10 cellular contexts compared by ENCODE assay signal in the genomic region with DNA sequence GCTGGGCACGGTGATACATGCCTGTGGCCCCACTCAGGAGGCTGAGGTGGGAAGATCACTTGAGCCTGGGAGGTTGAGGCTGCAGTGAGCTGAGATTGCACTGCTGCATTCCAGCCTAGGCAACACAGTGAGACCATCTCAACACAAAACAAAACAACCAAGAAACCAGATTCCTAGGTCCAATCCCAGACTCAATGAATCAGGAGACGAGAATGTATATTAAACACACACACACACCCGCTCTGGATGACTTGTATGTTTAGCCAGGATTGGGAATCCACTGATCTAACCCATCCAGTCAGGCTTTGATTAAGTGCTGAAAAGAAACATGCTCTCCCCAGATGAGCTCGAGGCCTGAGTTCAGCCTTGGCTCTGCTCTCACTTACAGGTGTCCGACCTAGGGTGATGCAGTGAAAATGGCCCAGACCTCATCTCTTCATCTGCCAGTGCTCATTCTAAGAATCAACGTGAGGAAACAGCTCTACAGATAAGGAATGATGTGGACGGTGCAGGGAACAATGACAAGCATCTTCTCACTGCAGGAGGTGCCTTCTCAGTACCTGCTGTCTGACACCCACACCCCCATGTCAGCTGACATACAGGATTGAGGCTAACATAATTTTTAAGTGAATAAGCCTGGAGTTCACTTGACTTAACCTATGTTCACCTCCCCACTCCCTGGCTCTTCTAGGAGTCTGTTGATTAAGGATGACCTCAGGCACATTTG. TPM values are rescaled to one million over a fixed set of nuclear protein-coding genes. Genes with fewer than 3 reads are reported as not detected.
DNase-seq lines count a peak whose midpoint lies in the region; ATAC-seq and TF ChIP-seq lines count a peak whose summit lies in the region.
"Had no signal": no experiment of that assay in that cellular context is flagged by ENCODE, and none has a peak within 500 bp of the region (broad histone marks: within the 10 kb centered on the region; RNA-seq: fewer than 3 reads in every experiment).

No MANE protein-coding gene starts in this region.

- H3K27ac Mint-ChIP-seq in endodermal cell: peak overlapping the region; percentile 78
- H3K27ac Mint-ChIP-seq in neural progenitor cell: peak overlapping the region; percentile 60
- H3K27ac Mint-ChIP-seq in stimulated activated naive CD8-positive, alpha-beta T cell treated with anti-CD3 and anti-CD28 coated beads, Interleukin-15, amount 100 ng/mL, for 72 hours: no peak overlapping the region
- H3K27ac Mint-ChIP-seq: stimulated activated naive B cell treated with anti-CD40 and anti-IgM and Interleukin-4, amounts not matched to agents 10 μg/mL and 1 μg/mL and 100 μg/mL, for 72 hours had no signal

- 69 to 86% methylated on average over 1 to 7 of the region's 7 CpGs for WGBS in endodermal cell (ENCODE audit: insufficient coverage in 1 of 2, insufficient read length in 1 of 2), 2 experiments

- TF ChIP-seq POLR2A in Peyer's patch (IDR thresholded peaks at IDR 0.05) (no peak), gastrocnemius medialis (IDR thresholded peaks at IDR 0.05) (no peak)

- H3K27me3 Mint-ChIP-seq in endodermal cell (ENCODE audit: insufficient read depth) (no peaks in the 10 kb centered on the region), neural progenitor cell (ENCODE audit: insufficient read depth, low read depth) (no peaks in the 10 kb centered on the region)
- no peaks in the 10 kb centered on the region for H3K27me3 Mint-ChIP-seq in stimulated activated naive CD8-positive, alpha-beta T cell treated with anti-CD3 and anti-CD28 coated beads, Interleukin-15, amount 100 ng/mL, for 72 hours
- H3K27me3 Mint-ChIP-seq: CD4-positive, alpha-beta memory T cell; stimulated activated naive B cell treated with anti-CD40 and anti-IgM and Interleukin-4, amounts not matched to agents 10 μg/mL and 1 μg/mL and 100 μg/mL, for 72 hours had no signal

- in situ Hi-C loops in gastrocnemius medialis (cut with MboI; ENCODE audit: low sequenced_read_pairs in 4 of 4): no loop called here

- H3K79me2 ChIP-seq in MM.1S (ENCODE audit: low read length) (no peaks in the 10 kb centered on the region), neural progenitor cell (ENCODE audit: low read depth) (no peaks in the 10 kb centered on the region)

- H4K20me1 ChIP-seq in MM.1S (ENCODE audit: insufficient read depth, low read length) (no peaks in the 10 kb centered on the region), neural progenitor cell (ENCODE audit: low read depth) (no peaks in the 10 kb centered on the region)

- H2AFZ ChIP-seq in MM.1S (ENCODE audit: low read length) (0 out of 2 replicates have a peak overlapping the region, but pooled peaks have one; percentile 2), neural progenitor cell (replicated peaks) (no peak overlapping the region)

- H3K9me3 Mint-ChIP-seq in endodermal cell (no peaks in the 10 kb centered on the region), neural progenitor cell (no peaks in the 10 kb centered on the region)
- no peaks in the 10 kb centered on the region for H3K9me3 Mint-ChIP-seq in stimulated activated naive CD8-positive, alpha-beta T cell treated with anti-CD3 and anti-CD28 coated beads, Interleukin-15, amount 100 ng/mL, for 72 hours
- H3K9me3 Mint-ChIP-seq: CD4-positive, alpha-beta memory T cell; stimulated activated naive B cell treated with anti-CD40 and anti-IgM and Interleukin-4, amounts not matched to agents 10 μg/mL and 1 μg/mL and 100 μg/mL, for 72 hours had no signal

- H3K9ac ChIP-seq in MM.1S (ENCODE audit: low read length) (no peak overlapping the region), endodermal cell (ENCODE audit: extremely low read depth, low read length, poor library complexity, severe bottlenecking) (peak overlapping the region; percentile 3), neural progenitor cell (no peak overlapping the region)

- no peaks in the 10 kb centered on the region for H3K9me2 ChIP-seq in MM.1S (replicated peaks; ENCODE audit: insufficient read depth, low read length)

- H3K4me1 Mint-ChIP-seq in endodermal cell (peaks cover 18% of the 10 kb centered on the region), neural progenitor cell (peaks cover 4% of the 10 kb centered on the region)
- peaks cover 7% of the 10 kb centered on the region for H3K4me1 Mint-ChIP-seq in stimulated activated naive CD8-positive, alpha-beta T cell treated with anti-CD3 and anti-CD28 coated beads, Interleukin-15, amount 100 ng/mL, for 72 hours
- H3K4me1 Mint-ChIP-seq: stimulated activated naive B cell treated with anti-CD40 and anti-IgM and Interleukin-4, amounts not matched to agents 10 μg/mL and 1 μg/mL and 100 μg/mL, for 72 hours had no signal

- H3K9me3 ChIP-seq in MM.1S (replicated peaks; ENCODE audit: insufficient read depth, low read length) (no peaks in the 10 kb centered on the region), endodermal cell (ENCODE audit: control insufficient read depth, low read length) (no peaks in the 10 kb centered on the region), neural progenitor cell (ENCODE audit: low read depth) (no peaks in the 10 kb centered on the region), Peyer's patch (no peaks in the 10 kb centered on the region), gastrocnemius medialis (no peaks in the 10 kb centered on the region)

- H3K4me3 ChIP-seq in MM.1S (ENCODE audit: low read length): no peak overlapping the region
- no peak overlapping the region for H3K4me3 ChIP-seq in endodermal cell (ENCODE audit: low read length)
- H3K4me3 ChIP-seq in neural progenitor cell: no peak overlapping the region
- no peak overlapping the region for H3K4me3 ChIP-seq in Peyer's patch
- no peak overlapping the region for H3K4me3 ChIP-seq in gastrocnemius medialis

- TF ChIP-seq CTCF in MM.1S (IDR thresholded peaks at IDR 0.05; ENCODE audit: low read length) (no peak), endodermal cell (conservative IDR thresholded peaks at IDR 0.05) (no peak), neural progenitor cell (IDR thresholded peaks at IDR 0.05) (no peak), Peyer's patch (IDR thresholded peaks at IDR 0.05) (no peak), gastrocnemius medialis (IDR thresholded peaks at IDR 0.05 in 4 of 5, conservative IDR thresholded peaks at IDR 0.05 in 1 of 5) (no peak)

- H3K4me3 Mint-ChIP-seq in endodermal cell (no peak overlapping the region), neural progenitor cell (no peak overlapping the region)
- H3K4me3 Mint-ChIP-seq in stimulated activated naive CD8-positive, alpha-beta T cell treated with anti-CD3 and anti-CD28 coated beads, Interleukin-15, amount 100 ng/mL, for 72 hours: no peak overlapping the region
- H3K4me3 Mint-ChIP-seq: CD4-positive, alpha-beta memory T cell; stimulated activated naive B cell treated with anti-CD40 and anti-IgM and Interleukin-4, amounts not matched to agents 10 μg/mL and 1 μg/mL and 100 μg/mL, for 72 hours had no signal

- intact Hi-C loops in gastrocnemius medialis (cut with DNase I; ENCODE audit: low total_unique reads): no loop called here

- H3K36me3 Mint-ChIP-seq in endodermal cell (ENCODE audit: low read depth) (peaks cover 56% of the 10 kb centered on the region), neural progenitor cell (peaks cover 14% of the 10 kb centered on the region)

- H3K4me2 ChIP-seq in MM.1S (ENCODE audit: low read depth, low read length): no peak overlapping the region
- no peak overlapping the region for H3K4me2 ChIP-seq in neural progenitor cell

- H3F3A ChIP-seq in MM.1S (ENCODE audit: insufficient read depth, low read length) (no peaks in the 10 kb centered on the region), neural progenitor cell (ENCODE audit: low read depth) (no peaks in the 10 kb centered on the region)

- ATAC-seq in stimulated activated naive CD8-positive, alpha-beta T cell treated with anti-CD3 and anti-CD28 coated beads, Interleukin-15, amount 100 ng/mL, for 72 hours: no peak
- ATAC-seq in gastrocnemius medialis: no peak

- H3K4me1 ChIP-seq in MM.1S (ENCODE audit: low read length) (peaks cover 1% of the 10 kb centered on the region), endodermal cell (ENCODE audit: control insufficient read depth, insufficient read depth, low read length) (peaks cover 11% of the 10 kb centered on the region), neural progenitor cell (no peaks in the 10 kb centered on the region), Peyer's patch (no peaks in the 10 kb centered on the region), gastrocnemius medialis (peaks cover 3 to 5% of the 10 kb centered on the region in 2 donors)

- H3K27me3 ChIP-seq in MM.1S (replicated peaks; ENCODE audit: insufficient read depth, low read length): no peaks in the 10 kb centered on the region
- no peaks in the 10 kb centered on the region for H3K27me3 ChIP-seq in endodermal cell (ENCODE audit: control insufficient read depth, insufficient read depth, low read length, poor library complexity, severe bottlenecking)
- H3K27me3 ChIP-seq in neural progenitor cell: no peaks in the 10 kb centered on the region
- no peaks in the 10 kb centered on the region for H3K27me3 ChIP-seq in Peyer's patch
- H3K27me3 ChIP-seq in gastrocnemius medialis: no peaks in the 10 kb centered on the region

- H3K27ac ChIP-seq in MM.1S (ENCODE audit: low read length) (no peak overlapping the region), endodermal cell (ENCODE audit: low read depth, low read length) (no peak overlapping the region), neural progenitor cell (no peak overlapping the region), Peyer's patch (no peak overlapping the region), gastrocnemius medialis (no peak overlapping the region)

- H3K36me3 ChIP-seq in MM.1S (replicated peaks; ENCODE audit: insufficient read depth, low read length) (no peaks in the 10 kb centered on the region), endodermal cell (ENCODE audit: control insufficient read depth, insufficient read depth, low read length) (peaks cover 33% of the 10 kb centered on the region), neural progenitor cell (no peaks in the 10 kb centered on the region), Peyer's patch (peaks cover 0 to 24% (median 0%) of the 10 kb centered on the region in 3 donors), gastrocnemius medialis (peaks cover 0 to 59% of the 10 kb centered on the region in 2 donors)

- DNase-seq in Daoy (ENCODE audit: low read depth) (peak; percentile 30), MM.1S (no peak), endodermal cell (no peak), neural progenitor cell (ENCODE audit: low spot score) (no peak), GF-D8 (lab: John Stamatoyannopoulos, UW) (no peak), Peyer's patch (no peak), gastrocnemius medialis (no peak)
- DNase-seq in stimulated activated naive CD8-positive, alpha-beta T cell treated with anti-CD3 and anti-CD28 coated beads, Interleukin-15, amount 100 ng/mL, for 72 hours: no peak
- DNase-seq: stimulated activated naive B cell treated with anti-CD40 and anti-IgM and Interleukin-4, amounts not matched to agents 10 μg/mL and 1 μg/mL and 100 μg/mL, for 72 hours had no signal

RNA-seq across cellular contexts. Expression of a gene that starts 15.3 kb away (rescaled TPM):
- 50.9 and 53.7 TPM in 2 replicates for total RNA-seq in Daoy (2014; rRNA removed; shearing (Covaris generic))
- total RNA-seq in endodermal cell (100 to 1,000 TPM in 1 of 2 donors, 10 to 100 TPM in 1; 89.1 to 107 TPM), neural progenitor cell (ENCODE audit: low replicate concordance) (73.2 and 82.2 TPM in 2 replicates), Peyer's patch (100 to 1,000 TPM in 1 of 4 donors, 10 to 100 TPM in 3; 62.7 to 153 (median 88.8) TPM), gastrocnemius medialis (10 to 100 TPM; 42.4 to 72.5 (median 65.4) TPM)
- 101 TPM for polyA plus RNA-seq in endodermal cell (2013, experiment 1 of 2)
- polyA plus RNA-seq in endodermal cell (2013, experiment 2 of 2): 85.0 TPM

RNA-seq across cellular contexts. Expression of a gene that starts 33.7 kb away (rescaled TPM):
- total RNA-seq in Daoy (2014; rRNA removed; shearing (Covaris generic)): 18.9 and 23.8 TPM in 2 replicates
- 10 to 100 TPM; 33.3 to 38.2 TPM for total RNA-seq in endodermal cell
- 35.9 TPM for polyA plus RNA-seq in endodermal cell (2013, experiment 1 of 2)
- polyA plus RNA-seq in endodermal cell (2013, experiment 2 of 2): 30.3 TPM
- total RNA-seq in neural progenitor cell (ENCODE audit: low replicate concordance): 11.7 and 22.0 TPM in 2 replicates
- total RNA-seq in Peyer's patch: 10 to 100 TPM in 3 of 4 donors, 1 to 10 TPM in 1; 9.3 to 31.4 (median 19.1) TPM
- total RNA-seq in gastrocnemius medialis: 10 to 100 TPM; 21.9 to 29.8 (median 26.6) TPM

RNA-seq across cellular contexts. Expression of a gene that starts 39.3 kb away (rescaled TPM):
- total RNA-seq in Daoy (2014; rRNA removed; shearing (Covaris generic)): 7.9 and 10.7 TPM in 2 replicates
- 10 to 100 TPM; 49.8 to 73.1 TPM for total RNA-seq in endodermal cell
- polyA plus RNA-seq in endodermal cell (2013, experiment 1 of 2): 39.5 TPM
- 36.6 TPM for polyA plus RNA-seq in endodermal cell (2013, experiment 2 of 2)
- total RNA-seq in neural progenitor cell (ENCODE audit: low replicate concordance): 29.5 and 68.9 TPM in 2 replicates
- total RNA-seq in Peyer's patch: 1 to 10 TPM in 3 of 4 donors, under 1 TPM in 1; 0.18 to 5.0 (median 4.0) TPM
- total RNA-seq in gastrocnemius medialis: 10 to 100 TPM; 11.4 to 59.4 (median 35.3) TPM
- polyA plus RNA-seq: CD4-positive, alpha-beta memory T cell had no signal

Comparison
In these comparisons a context has a peak if more than half of its experiments do, and no peak if none do; other contexts are left out.
1. H3K27ac Mint-ChIP-seq: peak in endodermal cell (single experiment) and neural progenitor cell (single experiment); none in stimulated activated naive CD8-positive, alpha-beta T cell treated with anti-CD3 and anti-CD28 coated beads, Interleukin-15, amount 100 ng/mL, for 72 hours (0 of 2).